1 cellular context compared by ENCODE assay signal in the genomic region with DNA sequence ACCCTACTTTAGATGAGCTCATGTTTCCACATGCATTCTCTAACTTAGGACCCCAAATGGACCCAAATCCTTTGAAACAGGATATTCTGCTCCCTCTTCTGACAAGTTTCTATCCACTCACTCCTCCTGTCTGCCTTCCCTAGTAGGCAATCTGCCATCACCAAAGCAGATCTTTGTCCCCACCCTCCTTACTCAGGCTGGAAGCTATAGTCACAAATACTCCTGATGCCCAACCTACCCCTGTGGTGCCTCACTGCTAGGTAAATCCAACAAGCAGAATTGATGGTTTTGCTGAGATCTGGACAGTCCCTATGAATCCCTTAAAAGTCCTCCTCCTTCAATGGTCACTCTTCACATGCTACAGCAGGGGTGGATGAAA.
TF ChIP-seq lines count a peak whose summit lies in the region.

No MANE protein-coding gene starts in this region.

TF ChIP-seq in HepG2, 621 proteins besides CTCF, POLR2A, EP300 and RAD21 (continued from another document):
- TF ChIP-seq, protein P1, sequence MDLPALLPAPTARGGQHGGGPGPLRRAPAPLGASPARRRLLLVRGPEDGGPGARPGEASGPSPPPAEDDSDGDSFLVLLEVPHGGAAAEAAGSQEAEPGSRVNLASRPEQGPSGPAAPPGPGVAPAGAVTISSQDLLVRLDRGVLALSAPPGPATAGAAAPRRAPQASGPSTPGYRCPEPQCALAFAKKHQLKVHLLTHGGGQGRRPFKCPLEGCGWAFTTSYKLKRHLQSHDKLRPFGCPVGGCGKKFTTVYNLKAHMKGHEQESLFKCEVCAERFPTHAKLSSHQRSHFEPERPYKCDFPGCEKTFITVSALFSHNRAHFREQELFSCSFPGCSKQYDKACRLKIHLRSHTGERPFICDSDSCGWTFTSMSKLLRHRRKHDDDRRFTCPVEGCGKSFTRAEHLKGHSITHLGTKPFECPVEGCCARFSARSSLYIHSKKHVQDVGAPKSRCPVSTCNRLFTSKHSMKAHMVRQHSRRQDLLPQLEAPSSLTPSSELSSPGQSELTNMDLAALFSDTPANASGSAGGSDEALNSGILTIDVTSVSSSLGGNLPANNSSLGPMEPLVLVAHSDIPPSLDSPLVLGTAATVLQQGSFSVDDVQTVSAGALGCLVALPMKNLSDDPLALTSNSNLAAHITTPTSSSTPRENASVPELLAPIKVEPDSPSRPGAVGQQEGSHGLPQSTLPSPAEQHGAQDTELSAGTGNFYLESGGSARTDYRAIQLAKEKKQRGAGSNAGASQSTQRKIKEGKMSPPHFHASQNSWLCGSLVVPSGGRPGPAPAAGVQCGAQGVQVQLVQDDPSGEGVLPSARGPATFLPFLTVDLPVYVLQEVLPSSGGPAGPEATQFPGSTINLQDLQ (CRISPR knock-in tag; IDR thresholded peaks at IDR 0.05): no peak
- TF ChIP-seq, protein P2, sequence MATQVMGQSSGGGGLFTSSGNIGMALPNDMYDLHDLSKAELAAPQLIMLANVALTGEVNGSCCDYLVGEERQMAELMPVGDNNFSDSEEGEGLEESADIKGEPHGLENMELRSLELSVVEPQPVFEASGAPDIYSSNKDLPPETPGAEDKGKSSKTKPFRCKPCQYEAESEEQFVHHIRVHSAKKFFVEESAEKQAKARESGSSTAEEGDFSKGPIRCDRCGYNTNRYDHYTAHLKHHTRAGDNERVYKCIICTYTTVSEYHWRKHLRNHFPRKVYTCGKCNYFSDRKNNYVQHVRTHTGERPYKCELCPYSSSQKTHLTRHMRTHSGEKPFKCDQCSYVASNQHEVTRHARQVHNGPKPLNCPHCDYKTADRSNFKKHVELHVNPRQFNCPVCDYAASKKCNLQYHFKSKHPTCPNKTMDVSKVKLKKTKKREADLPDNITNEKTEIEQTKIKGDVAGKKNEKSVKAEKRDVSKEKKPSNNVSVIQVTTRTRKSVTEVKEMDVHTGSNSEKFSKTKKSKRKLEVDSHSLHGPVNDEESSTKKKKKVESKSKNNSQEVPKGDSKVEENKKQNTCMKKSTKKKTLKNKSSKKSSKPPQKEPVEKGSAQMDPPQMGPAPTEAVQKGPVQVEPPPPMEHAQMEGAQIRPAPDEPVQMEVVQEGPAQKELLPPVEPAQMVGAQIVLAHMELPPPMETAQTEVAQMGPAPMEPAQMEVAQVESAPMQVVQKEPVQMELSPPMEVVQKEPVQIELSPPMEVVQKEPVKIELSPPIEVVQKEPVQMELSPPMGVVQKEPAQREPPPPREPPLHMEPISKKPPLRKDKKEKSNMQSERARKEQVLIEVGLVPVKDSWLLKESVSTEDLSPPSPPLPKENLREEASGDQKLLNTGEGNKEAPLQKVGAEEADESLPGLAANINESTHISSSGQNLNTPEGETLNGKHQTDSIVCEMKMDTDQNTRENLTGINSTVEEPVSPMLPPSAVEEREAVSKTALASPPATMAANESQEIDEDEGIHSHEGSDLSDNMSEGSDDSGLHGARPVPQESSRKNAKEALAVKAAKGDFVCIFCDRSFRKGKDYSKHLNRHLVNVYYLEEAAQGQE (IDR thresholded peaks at IDR 0.05; ENCODE audit: borderline replicate concordance in 1 of 2, low read depth in 1 of 2, low read length in 2 of 2): no peak
- TF ChIP-seq ZNF597 (CRISPR knock-in tag; IDR thresholded peaks at IDR 0.05) (no peak), TBX2 (CRISPR knock-in tag; IDR thresholded peaks at IDR 0.05; ENCODE audit: borderline replicate concordance) (no peak), CCDC6 (CRISPR knock-in tag; IDR thresholded peaks at IDR 0.05) (no peak), KDM3A (CRISPR knock-in tag; IDR thresholded peaks at IDR 0.05; ENCODE audit: low read depth) (no peak), TMF1 (CRISPR knock-in tag; IDR thresholded peaks at IDR 0.05; ENCODE audit: low read depth) (no peak)
